ENCODE assay signal across 9 cellular contexts in genomic region chr5:125006011-125006685, GRCh38.
A peak's percentile ranks its signal among the peaks of the same experiment; 100 is the strongest.
DNase-seq lines count a peak whose midpoint lies in the region; ATAC-seq lines count a peak whose summit lies in the region.
"Had no signal": no experiment of that assay in that cellular context is flagged by ENCODE, and none has a peak within 500 bp of the region (broad histone marks: within the 10 kb centered on the region; RNA-seq: fewer than 3 reads in every experiment).

No MANE protein-coding gene starts in this region.

- POLR2A ChIA-PET in activated CD4-positive, alpha-beta T cell treated with anti-CD3 and anti-CD28 coated beads, Interleukin-2, amount 10 ng/mL, durations not matched to agents 7 days and 5 days (lab: Charles Lee): no interaction called here

- H3K4me3 Mint-ChIP-seq in activated CD4-positive, alpha-beta T cell treated with anti-CD3 and anti-CD28 coated beads, Interleukin-2, amount 10 ng/mL, durations not matched to agents 7 days and 5 days: no peak overlapping the region
- H3K4me3 Mint-ChIP-seq: mesothelial cell of epicardium had no signal

- ATAC-seq in GM19452 (IDR thresholded peaks at IDR 0.05; ENCODE audit: unreplicated experiment): peak; percentile 69
- peak; percentile 59 for ATAC-seq in HG03135 (IDR thresholded peaks at IDR 0.05; ENCODE audit: unreplicated experiment)

- H3K27me3 Mint-ChIP-seq in activated CD4-positive, alpha-beta T cell treated with anti-CD3 and anti-CD28 coated beads, Interleukin-2, amount 10 ng/mL, durations not matched to agents 7 days and 5 days: no peaks in the 10 kb centered on the region

- no peaks in the 10 kb centered on the region for H3K36me3 Mint-ChIP-seq in activated CD4-positive, alpha-beta T cell treated with anti-CD3 and anti-CD28 coated beads, Interleukin-2, amount 10 ng/mL, durations not matched to agents 7 days and 5 days (ENCODE audit: low read depth)
- H3K36me3 Mint-ChIP-seq: mesothelial cell of epicardium had no signal

- peak; percentile 69 for DNase-seq in DMS53 (lab: John Stamatoyannopoulos, UW)
- peak; percentile 87 for DNase-seq in NCI-H748 treated with DMSO at 0.1 percent for 48 hours (lab: John Stamatoyannopoulos, UW)
- no peak for DNase-seq in activated naive CD4-positive, alpha-beta T cell treated with anti-CD3 and anti-CD28 coated beads, Interleukin-2, amount 50 U/mL, for 16 hours
- DNase-seq in NCI-H446 (lab: John Stamatoyannopoulos, UW): no peak
- DNase-seq in AG08395 (ENCODE audit: low spot score): no peak
- no peak for DNase-seq in activated CD4-positive, alpha-beta T cell treated with anti-CD3 and anti-CD28 coated beads, Interleukin-2, amount 10 ng/mL, durations not matched to agents 7 days and 5 days

- CTCF ChIA-PET in activated CD4-positive, alpha-beta T cell treated with anti-CD3 and anti-CD28 coated beads, Interleukin-2, amount 10 ng/mL, durations not matched to agents 7 days and 5 days (lab: Charles Lee): interaction anchor here (0.5 kb wide), 1 partner anchor 19 kb away, joined by 4 read pairs; no protein-coding TSS in a partner anchor

- no peak overlapping the region for H3K27ac Mint-ChIP-seq in activated CD4-positive, alpha-beta T cell treated with anti-CD3 and anti-CD28 coated beads, Interleukin-2, amount 10 ng/mL, durations not matched to agents 7 days and 5 days
- H3K27ac Mint-ChIP-seq: mesothelial cell of epicardium had no signal

- H3K4me1 Mint-ChIP-seq in activated CD4-positive, alpha-beta T cell treated with anti-CD3 and anti-CD28 coated beads, Interleukin-2, amount 10 ng/mL, durations not matched to agents 7 days and 5 days: no peaks in the 10 kb centered on the region

- H3K9me3 Mint-ChIP-seq in activated CD4-positive, alpha-beta T cell treated with anti-CD3 and anti-CD28 coated beads, Interleukin-2, amount 10 ng/mL, durations not matched to agents 7 days and 5 days: no peaks in the 10 kb centered on the region

Comparison
In these comparisons a context has a peak if more than half of its experiments do, and no peak if none do; other contexts are left out.
1. DNase-seq: peak in DMS53 (single experiment) and NCI-H748 treated with DMSO at 0.1 percent for 48 hours (single experiment); none in activated naive CD4-positive, alpha-beta T cell treated with anti-CD3 and anti-CD28 coated beads, Interleukin-2, amount 50 U/mL, for 16 hours (single experiment), NCI-H446 (0 of 2), AG08395 (single experiment) and activated CD4-positive, alpha-beta T cell treated with anti-CD3 and anti-CD28 coated beads, Interleukin-2, amount 10 ng/mL, durations not matched to agents 7 days and 5 days (single experiment).